Comparison of ENCODE assay signal across 25 cellular contexts in genomic region chr16:58709338-58709737, GRCh38. TPM values are rescaled to one million over a fixed set of nuclear protein-coding genes. Genes with fewer than 3 reads are reported as not detected.
A peak's percentile ranks its signal among the peaks of the same experiment; 100 is the strongest.
DNase-seq lines count a peak whose midpoint lies in the region; ATAC-seq and TF ChIP-seq lines count a peak whose summit lies in the region.
"Had no signal": no experiment of that assay in that cellular context is flagged by ENCODE, and none has a peak within 500 bp of the region (broad histone marks: within the 10 kb centered on the region; RNA-seq: fewer than 3 reads in every experiment).

No MANE protein-coding gene starts in this region.

- H3K36me3 ChIP-seq in colonic mucosa, result peaks cover 11% of the 10 kb centered on the region

- no peak overlapping the region for H3K27ac ChIP-seq in colonic mucosa
- H3K27ac ChIP-seq: cardiac muscle cell, gastroesophageal sphincter, HL-60, SK-N-MC had no signal

- no peaks in the 10 kb centered on the region for H3K4me1 ChIP-seq in colonic mucosa

- H3K4me1 Mint-ChIP-seq in activated CD4-positive, alpha-beta memory T cell treated with anti-CD3 and anti-CD28 coated beads, Interleukin-2, amount 10 ng/mL, durations not matched to agents 7 days and 5 days, result no peaks in the 10 kb centered on the region
- H3K4me1 Mint-ChIP-seq in activated CD4-positive, alpha-beta memory T cell treated with anti-CD3 and anti-CD28 coated beads for 36 hours (ENCODE audit: low read depth), result no peaks in the 10 kb centered on the region
- H3K4me1 Mint-ChIP-seq: activated CD8-positive, alpha-beta memory T cell treated with anti-CD3 and anti-CD28 coated beads, Interleukin-2, amount 10 ng/mL, durations not matched to agents 7 days and 5 days; CD4-positive, alpha-beta memory T cell had no signal

- no peak for TF ChIP-seq CTCF in colonic mucosa (IDR thresholded peaks at IDR 0.05)

- H3K9me3 ChIP-seq in colonic mucosa, result no peaks in the 10 kb centered on the region
- H3K9me3 ChIP-seq: gastroesophageal sphincter had no signal

- no peak overlapping the region for H3K4me3 ChIP-seq in colonic mucosa
- H3K4me3 ChIP-seq: cardiac muscle cell, gastroesophageal sphincter, lung, SK-N-MC had no signal

- H3K27me3 Mint-ChIP-seq in activated CD4-positive, alpha-beta memory T cell treated with anti-CD3 and anti-CD28 coated beads, Interleukin-2, amount 10 ng/mL, durations not matched to agents 7 days and 5 days, result no peaks in the 10 kb centered on the region
- H3K27me3 Mint-ChIP-seq in activated CD4-positive, alpha-beta memory T cell treated with anti-CD3 and anti-CD28 coated beads for 36 hours, result no peaks in the 10 kb centered on the region
- H3K27me3 Mint-ChIP-seq: activated CD8-positive, alpha-beta memory T cell treated with anti-CD3 and anti-CD28 coated beads, Interleukin-2, amount 10 ng/mL, durations not matched to agents 7 days and 5 days; CD4-positive, alpha-beta memory T cell; dendritic cell treated with granulocyte-macrophage colony-stimulating factor and Interleukin-4, amounts not matched to agents 40 ng/mL and 50 ng/mL, for 4 days; type B pancreatic cell had no signal

- no peak for DNase-seq in activated CD4-positive, alpha-beta memory T cell treated with anti-CD3 and anti-CD28 coated beads, Interleukin-2, amount 10 ng/mL, durations not matched to agents 7 days and 5 days
- no peak for DNase-seq in activated CD4-positive, alpha-beta memory T cell treated with anti-CD3 and anti-CD28 coated beads for 36 hours
- DNase-seq in HK-2 (ENCODE audit: unreplicated experiment) (peak; percentile 68), kidney tubule cell (ENCODE audit: low spot score) (peak; percentile 90), H4 (ENCODE audit: low spot score) (no peak), NCI-H187 (lab: John Stamatoyannopoulos, UW) (no peak), colonic mucosa (no peak)
- DNase-seq: 8988T; activated CD4-positive, alpha-beta T cell treated with anti-CD3 and anti-CD28 coated beads for 48 hours; activated CD8-positive, alpha-beta memory T cell treated with anti-CD3 and anti-CD28 coated beads, Interleukin-2, amount 10 ng/mL, durations not matched to agents 7 days and 5 days; activated naive CD4-positive, alpha-beta T cell treated with anti-CD3 and anti-CD28 coated beads for 36 hours; amniotic stem cell; CD4-positive, alpha-beta memory T cell; NCI-H1105 treated with DMSO at 0.1 percent for 48 hours; NCI-H2081 treated with DMSO at 0.1 percent for 48 hours; NCI-H82 had no signal

- intact Hi-C loops in activated CD4-positive, alpha-beta memory T cell treated with anti-CD3 and anti-CD28 coated beads for 36 hours (cut with micrococcal nuclease), result no loop called here
- intact Hi-C loops in colonic mucosa (cut with DNase I), result no loop called here

- CTCF ChIA-PET in activated CD4-positive, alpha-beta memory T cell treated with anti-CD3 and anti-CD28 coated beads, Interleukin-2, amount 10 ng/mL, durations not matched to agents 7 days and 5 days (lab: Charles Lee), result no interaction called here
- CTCF ChIA-PET in activated CD4-positive, alpha-beta memory T cell treated with anti-CD3 and anti-CD28 coated beads for 36 hours (lab: Charles Lee), result no interaction called here

- H3K4me3 Mint-ChIP-seq in activated CD4-positive, alpha-beta memory T cell treated with anti-CD3 and anti-CD28 coated beads, Interleukin-2, amount 10 ng/mL, durations not matched to agents 7 days and 5 days, result no peak overlapping the region
- no peak overlapping the region for H3K4me3 Mint-ChIP-seq in activated CD4-positive, alpha-beta memory T cell treated with anti-CD3 and anti-CD28 coated beads for 36 hours
- H3K4me3 Mint-ChIP-seq: activated CD8-positive, alpha-beta memory T cell treated with anti-CD3 and anti-CD28 coated beads, Interleukin-2, amount 10 ng/mL, durations not matched to agents 7 days and 5 days; activated naive CD4-positive, alpha-beta T cell treated with anti-CD3 and anti-CD28 coated beads for 36 hours; CD4-positive, alpha-beta memory T cell; dendritic cell treated with granulocyte-macrophage colony-stimulating factor and Interleukin-4, amounts not matched to agents 40 ng/mL and 50 ng/mL, for 4 days; T-helper 1 cell treated with Interleukin-12 subunit alpha and Interleukin-12 subunit beta and Interleukin-4 antibody, amounts not matched to agents 30 μg/mL and 1 μg/mL, for 36 hours; type B pancreatic cell had no signal

- no peaks in the 10 kb centered on the region for H3K9me3 Mint-ChIP-seq in activated CD4-positive, alpha-beta memory T cell treated with anti-CD3 and anti-CD28 coated beads, Interleukin-2, amount 10 ng/mL, durations not matched to agents 7 days and 5 days
- H3K9me3 Mint-ChIP-seq in activated CD4-positive, alpha-beta memory T cell treated with anti-CD3 and anti-CD28 coated beads for 36 hours, result no peaks in the 10 kb centered on the region
- H3K9me3 Mint-ChIP-seq: activated naive CD4-positive, alpha-beta T cell treated with anti-CD3 and anti-CD28 coated beads for 36 hours; CD4-positive, alpha-beta memory T cell; dendritic cell treated with granulocyte-macrophage colony-stimulating factor and Interleukin-4, amounts not matched to agents 40 ng/mL and 50 ng/mL, for 4 days; T-helper 1 cell treated with Interleukin-12 subunit alpha and Interleukin-12 subunit beta and Interleukin-4 antibody, amounts not matched to agents 30 μg/mL and 1 μg/mL, for 36 hours; type B pancreatic cell had no signal

- peaks cover 30% of the 10 kb centered on the region for H3K36me3 Mint-ChIP-seq in activated CD4-positive, alpha-beta memory T cell treated with anti-CD3 and anti-CD28 coated beads, Interleukin-2, amount 10 ng/mL, durations not matched to agents 7 days and 5 days (ENCODE audit: low read depth)
- H3K36me3 Mint-ChIP-seq in activated CD4-positive, alpha-beta memory T cell treated with anti-CD3 and anti-CD28 coated beads for 36 hours, result peaks cover 47% of the 10 kb centered on the region

- H3K9ac ChIP-seq in colonic mucosa (ENCODE audit: low read depth in 2 of 2, low read length in 2 of 2), result no peak overlapping the region

- no peak for ATAC-seq in HG02571 (IDR thresholded peaks at IDR 0.05; ENCODE audit: unreplicated experiment)
- ATAC-seq: activated CD8-positive, alpha-beta memory T cell treated with anti-CD3 and anti-CD28 coated beads, Interleukin-2, amount 10 ng/mL, durations not matched to agents 7 days and 5 days; gastroesophageal sphincter had no signal

- peak overlapping the region; percentile 50 for H3K27ac Mint-ChIP-seq in activated CD4-positive, alpha-beta memory T cell treated with anti-CD3 and anti-CD28 coated beads, Interleukin-2, amount 10 ng/mL, durations not matched to agents 7 days and 5 days
- H3K27ac Mint-ChIP-seq in activated CD4-positive, alpha-beta memory T cell treated with anti-CD3 and anti-CD28 coated beads for 36 hours, result no peak overlapping the region
- H3K27ac Mint-ChIP-seq: activated CD8-positive, alpha-beta memory T cell treated with anti-CD3 and anti-CD28 coated beads, Interleukin-2, amount 10 ng/mL, durations not matched to agents 7 days and 5 days; activated naive CD4-positive, alpha-beta T cell treated with anti-CD3 and anti-CD28 coated beads for 36 hours; CD4-positive, alpha-beta memory T cell; dendritic cell treated with granulocyte-macrophage colony-stimulating factor and Interleukin-4, amounts not matched to agents 40 ng/mL and 50 ng/mL, for 4 days; T-helper 1 cell treated with Interleukin-12 subunit alpha and Interleukin-12 subunit beta and Interleukin-4 antibody, amounts not matched to agents 30 μg/mL and 1 μg/mL, for 36 hours; type B pancreatic cell had no signal

- POLR2A ChIA-PET in activated CD4-positive, alpha-beta memory T cell treated with anti-CD3 and anti-CD28 coated beads, Interleukin-2, amount 10 ng/mL, durations not matched to agents 7 days and 5 days (lab: Charles Lee), result interaction anchor here (1.2 to 1.6 kb wide), 2 partner anchors 9 to 24 kb away, joined by 3 read pairs; partner anchors contain the start of gene SLC38A7
- POLR2A ChIA-PET in activated CD4-positive, alpha-beta memory T cell treated with anti-CD3 and anti-CD28 coated beads for 36 hours (lab: Charles Lee), result interaction anchor here (0.6 kb wide), 1 partner anchor 34 kb away, joined by 3 read pairs; no protein-coding TSS in a partner anchor

- no peaks in the 10 kb centered on the region for H3K27me3 ChIP-seq in colonic mucosa
- H3K27me3 ChIP-seq: cardiac muscle cell, gastroesophageal sphincter had no signal

RNA-seq across cellular contexts. Expression of gene SLC38A7, which starts 24.8 kb away (rescaled TPM):
- total RNA-seq in activated CD4-positive, alpha-beta memory T cell treated with anti-CD3 and anti-CD28 coated beads, Interleukin-2, amount 10 ng/mL, durations not matched to agents 7 days and 5 days, result 10 to 100 TPM; 10.5 to 11.4 TPM
- 1 to 10 TPM; 5.0 to 5.4 TPM for total RNA-seq in activated CD4-positive, alpha-beta memory T cell treated with anti-CD3 and anti-CD28 coated beads for 36 hours
- 7.0 and 23.7 TPM in 2 replicates for total RNA-seq in H4 (2014; rRNA removed; shearing (Covaris generic))
- 10 to 100 TPM; 10.8 to 15.5 TPM for total RNA-seq in colonic mucosa

RNA-seq across cellular contexts. Expression of gene GOT2, which starts 24.8 kb away (rescaled TPM):
- total RNA-seq in activated CD4-positive, alpha-beta memory T cell treated with anti-CD3 and anti-CD28 coated beads, Interleukin-2, amount 10 ng/mL, durations not matched to agents 7 days and 5 days, result 10 to 100 TPM; 78.6 to 82.2 TPM
- 100 to 1,000 TPM; 125 to 127 TPM for total RNA-seq in activated CD4-positive, alpha-beta memory T cell treated with anti-CD3 and anti-CD28 coated beads for 36 hours
- 59.5 and 91.4 TPM in 2 replicates for total RNA-seq in H4 (2014; rRNA removed; shearing (Covaris generic))
- total RNA-seq in colonic mucosa, result 100 to 1,000 TPM; 117 to 184 TPM

Comparison
In these comparisons a context has a peak if more than half of its experiments do, and no peak if none do; other contexts are left out.
1. DNase-seq: peak in HK-2 (single experiment) and kidney tubule cell (single experiment); none in activated CD4-positive, alpha-beta memory T cell treated with anti-CD3 and anti-CD28 coated beads, Interleukin-2, amount 10 ng/mL, durations not matched to agents 7 days and 5 days (single experiment), activated CD4-positive, alpha-beta memory T cell treated with anti-CD3 and anti-CD28 coated beads for 36 hours (single experiment), H4 (single experiment), NCI-H187 (0 of 2) and colonic mucosa (single experiment).